ENCODE assay signal across 16 cellular contexts in genomic region chr9:21778300-21778699, GRCh38. TPM values are rescaled to one million over a fixed set of nuclear protein-coding genes. Genes with fewer than 3 reads are reported as not detected.
A peak's percentile ranks its signal among the peaks of the same experiment; 100 is the strongest.
DNase-seq lines count a peak whose midpoint lies in the region.
"Had no signal": no experiment of that assay in that cellular context is flagged by ENCODE, and none has a peak within 500 bp of the region (broad histone marks: within the 10 kb centered on the region; RNA-seq: fewer than 3 reads in every experiment).

No MANE protein-coding gene starts in this region.

- H3K9me3 Mint-ChIP-seq in CD4-positive, alpha-beta memory T cell, result no peaks in the 10 kb centered on the region
- H3K9me3 Mint-ChIP-seq: activated T-cell treated with anti-CD3 and anti-CD28 coated beads, Interleukin-2, amount 50 U/mL, for 72 hours; IgD-negative memory B cell; memory B cell; T-helper 1 cell treated with Interleukin-12 subunit alpha and Interleukin-12 subunit beta and Interleukin-4 antibody, amounts not matched to agents 30 μg/mL and 1 μg/mL, for 36 hours had no signal

- CTCF ChIA-PET in CD4-positive, alpha-beta memory T cell (lab: Charles Lee; ENCODE audit: partially characterized antibody), result interaction anchor here (1.0 to 3.5 kb wide), 8 partner anchors 10 to 344 kb away, joined by 3 to 24 read pairs (median 4); no protein-coding TSS in a partner anchor

- H3K27me3 ChIP-seq in adipocyte (replicated peaks; ENCODE audit: control insufficient read depth, insufficient read depth, low read length), result no peaks in the 10 kb centered on the region
- no peaks in the 10 kb centered on the region for H3K27me3 ChIP-seq in mucosa of stomach (ENCODE audit: control insufficient read depth, insufficient read depth, low read length)
- H3K27me3 ChIP-seq in CD4-positive, alpha-beta memory T cell (ENCODE audit: insufficient read depth, low read length), result no peaks in the 10 kb centered on the region
- H3K27me3 ChIP-seq: vagina had no signal

- H3K4me1 Mint-ChIP-seq in CD4-positive, alpha-beta memory T cell, result peaks cover 0 to 4% (median 3%) of the 10 kb centered on the region in 4 donors
- H3K4me1 Mint-ChIP-seq: memory B cell had no signal

- peak; percentile 81 for DNase-seq in EH (ENCODE audit: low read depth)
- DNase-seq in LHCN-M2 (ENCODE audit: low read depth), result peak; percentile 54
- peak; percentile 31 for DNase-seq in adipocyte (ENCODE audit: low read depth)
- no peak for DNase-seq in CD4-positive, alpha-beta memory T cell
- DNase-seq in stimulated activated CD4-positive, alpha-beta T cell treated with anti-CD3 and anti-CD28 coated beads, Interleukin-2, amount 100 ng/mL, for 24 hours, result no peak
- DNase-seq in nucleus accumbens (lab: John Stamatoyannopoulos, UW), result no peak
- DNase-seq: activated CD4-positive, alpha-beta T cell treated with anti-CD3 and anti-CD28 coated beads for 48 hours; activated T-cell treated with anti-CD3 and anti-CD28 coated beads, Interleukin-2, amount 50 U/mL, for 72 hours; anterior cingulate cortex; dermis blood vessel endothelial cell; stimulated activated naive CD4-positive, alpha-beta T cell treated with Interleukin-2 at 50 U/mL for 16 hours had no signal

- H3K9me3 ChIP-seq in adipocyte (ENCODE audit: control insufficient read depth, low read length), result no peaks in the 10 kb centered on the region
- no peaks in the 10 kb centered on the region for H3K9me3 ChIP-seq in mucosa of stomach (ENCODE audit: control insufficient read depth, low read length)
- H3K9me3 ChIP-seq in CD4-positive, alpha-beta memory T cell (ENCODE audit: control insufficient read depth in 1 of 2, low read length in 2 of 2), result no peaks in the 10 kb centered on the region
- H3K9me3 ChIP-seq: vagina had no signal

- intact Hi-C loops in CD4-positive, alpha-beta memory T cell (cut with micrococcal nuclease), result no loop called here

- no peaks in the 10 kb centered on the region for H3K27me3 Mint-ChIP-seq in CD4-positive, alpha-beta memory T cell
- H3K27me3 Mint-ChIP-seq: memory B cell had no signal

- H3K36me3 ChIP-seq in adipocyte (ENCODE audit: control insufficient read depth, insufficient read depth, low read length, severe bottlenecking), result no peaks in the 10 kb centered on the region
- H3K36me3 ChIP-seq in mucosa of stomach (ENCODE audit: control insufficient read depth, insufficient read depth, low read length), result no peaks in the 10 kb centered on the region
- no peaks in the 10 kb centered on the region for H3K36me3 ChIP-seq in CD4-positive, alpha-beta memory T cell (ENCODE audit: insufficient read depth, low read length)
- H3K36me3 ChIP-seq: vagina had no signal

- H3K27ac ChIP-seq in CD4-positive, alpha-beta memory T cell (ENCODE audit: low read depth, low read length), result no peak overlapping the region
- H3K27ac ChIP-seq: vagina had no signal

- H3K4me3 ChIP-seq in adipocyte (ENCODE audit: low read length), result no peak overlapping the region
- H3K4me3 ChIP-seq in mucosa of stomach (ENCODE audit: low read length), result no peak overlapping the region
- peak overlapping the region in 1 of 2 donors; percentile 30 for H3K4me3 ChIP-seq in CD4-positive, alpha-beta memory T cell (ENCODE audit: low read length in 2 of 2)
- H3K4me3 ChIP-seq: vagina had no signal

- H3K9ac ChIP-seq in adipocyte (ENCODE audit: low read length), result peak overlapping the region; percentile 25
- peak overlapping the region; percentile 19 for H3K9ac ChIP-seq in mucosa of stomach (ENCODE audit: low read length)

- no peak overlapping the region for H3K4me3 Mint-ChIP-seq in CD4-positive, alpha-beta memory T cell
- H3K4me3 Mint-ChIP-seq: activated T-cell treated with anti-CD3 and anti-CD28 coated beads, Interleukin-2, amount 50 U/mL, for 72 hours; IgD-negative memory B cell; memory B cell; T-helper 1 cell treated with Interleukin-12 subunit alpha and Interleukin-12 subunit beta and Interleukin-4 antibody, amounts not matched to agents 30 μg/mL and 1 μg/mL, for 36 hours had no signal

- H3K27ac Mint-ChIP-seq in CD4-positive, alpha-beta memory T cell, result no peak overlapping the region
- H3K27ac Mint-ChIP-seq: activated T-cell treated with anti-CD3 and anti-CD28 coated beads, Interleukin-2, amount 50 U/mL, for 72 hours; IgD-negative memory B cell; memory B cell; T-helper 1 cell treated with Interleukin-12 subunit alpha and Interleukin-12 subunit beta and Interleukin-4 antibody, amounts not matched to agents 30 μg/mL and 1 μg/mL, for 36 hours had no signal

- H3K36me3 Mint-ChIP-seq in CD4-positive, alpha-beta memory T cell, result no peaks in the 10 kb centered on the region
- H3K36me3 Mint-ChIP-seq: IgD-negative memory B cell, memory B cell had no signal

- H3K4me1 ChIP-seq in adipocyte (ENCODE audit: control insufficient read depth, insufficient read depth, low read length) (peaks cover 28% of the 10 kb centered on the region), mucosa of stomach (ENCODE audit: control insufficient read depth, insufficient read depth, low read length) (peaks cover 19% of the 10 kb centered on the region)
- peaks cover 39% of the 10 kb centered on the region for H3K4me1 ChIP-seq in CD4-positive, alpha-beta memory T cell (ENCODE audit: insufficient read depth, low read length)
- H3K4me1 ChIP-seq: vagina had no signal

- POLR2A ChIA-PET in CD4-positive, alpha-beta memory T cell (lab: Charles Lee; ENCODE audit: partially characterized antibody), result interaction anchor here (0.6 to 2.1 kb wide), 9 partner anchors 9 to 445 kb away, joined by 3 to 13 read pairs (median 5); partner anchors contain the start of gene MTAP

RNA-seq across cellular contexts. Expression of gene MTAP, which starts 24.1 kb away (rescaled TPM):
- 60.0 and 67.5 TPM in 2 replicates for total RNA-seq in LHCN-M2 (2014; rRNA removed)
- 11.7 TPM for polyA plus RNA-seq in LHCN-M2 (2012)
- 10 to 100 TPM; 45.5 to 47.9 TPM for total RNA-seq in CD4-positive, alpha-beta memory T cell
- 10 to 100 TPM; 21.1 to 22.5 TPM for polyA plus RNA-seq in CD4-positive, alpha-beta memory T cell

Comparison
In these comparisons a context has a peak if more than half of its experiments do, and no peak if none do; other contexts are left out.
1. DNase-seq: peak in EH (single experiment), LHCN-M2 (single experiment) and adipocyte (single experiment); none in CD4-positive, alpha-beta memory T cell (0 of 5), stimulated activated CD4-positive, alpha-beta T cell treated with anti-CD3 and anti-CD28 coated beads, Interleukin-2, amount 100 ng/mL, for 24 hours (0 of 2) and nucleus accumbens (0 of 56).